8 cellular contexts compared by ENCODE assay signal in genomic region chr20:38094968-38095689, GRCh38.
DNase-seq lines count a peak whose midpoint lies in the region; ATAC-seq and TF ChIP-seq lines count a peak whose summit lies in the region.

No MANE protein-coding gene starts in this region.

- H3K4me3 Mint-ChIP-seq in Calu3 (ENCODE audit: low read depth, unreplicated experiment) = no peak overlapping the region

- peaks cover 11% of the 10 kb centered on the region for H3K36me3 Mint-ChIP-seq in Calu3 (ENCODE audit: insufficient read depth, unreplicated experiment)

- H3K9me3 Mint-ChIP-seq in Calu3 (ENCODE audit: low read depth, unreplicated experiment) = no peaks in the 10 kb centered on the region

- TF ChIP-seq POLR2A in NB4 (IDR thresholded peaks at IDR 0.05; ENCODE audit: extremely low read depth, insufficient read length) = no peak

- H3K27me3 Mint-ChIP-seq in Calu3 (ENCODE audit: unreplicated experiment) = no peaks in the 10 kb centered on the region

- no peak for TF ChIP-seq CTCF in Calu3 (IDR thresholded peaks at IDR 0.05; ENCODE audit: unreplicated experiment)
- no peak for TF ChIP-seq CTCF in NB4 (IDR thresholded peaks at IDR 0.05; ENCODE audit: low read depth, low read length)
- TF ChIP-seq CTCF in omental fat pad (IDR thresholded peaks at IDR 0.05) = no peak

- H3K4me1 Mint-ChIP-seq in Calu3 (ENCODE audit: low read depth, unreplicated experiment) = peaks cover 29% of the 10 kb centered on the region

- intact Hi-C loops in Calu3 (cut with micrococcal nuclease; ENCODE audit: unreplicated experiment) = no loop called here

- peak overlapping the region; percentile 70 for H3K27ac ChIP-seq in epithelial cell of prostate

- CTCF ChIA-PET in Calu3 (lab: Charles Lee) = interaction anchor here (1.1 kb wide), 1 partner anchor 37 kb away, joined by 5 read pairs; no protein-coding TSS in a partner anchor

- ATAC-seq in omental fat pad (ENCODE audit: low FRiP score) = peak; percentile 19
- ATAC-seq in GM18907 (IDR thresholded peaks at IDR 0.05; ENCODE audit: unreplicated experiment) = no peak

- no peak overlapping the region for H3K4me3 ChIP-seq in NB4 (ENCODE audit: low read depth, low read length)

- peak overlapping the region; percentile 50 for H3K27ac Mint-ChIP-seq in Calu3 (ENCODE audit: unreplicated experiment)

- DNase-seq in Calu3 = no peak
- peak; percentile 45 for DNase-seq in NB4 (ENCODE audit: low read depth)
- no peak for DNase-seq in epithelial cell of prostate (ENCODE audit: low read depth, low spot score)
- no peak for DNase-seq in omental fat pad (ENCODE audit: low spot score)
- no peak for DNase-seq in stimulated activated CD4-positive, alpha-beta T cell treated with anti-CD3 and anti-CD28 coated beads, Interleukin-15, amount 100 ng/mL, for 24 hours
- no peak for DNase-seq in activated CD8-positive, alpha-beta memory T cell treated with anti-CD3 and anti-CD28 coated beads, Interleukin-2, amount 50 U/mL, for 4 hours
- no peak for DNase-seq in activated gamma-delta T cell (lab: John Stamatoyannopoulos, UW)

- BruUV-seq in Calu3 (replicated peaks; lab: Mats Ljungman, UMichigan) = no TSS peak
